ENCODE assay signal across 18 cellular contexts in genomic region chr2:135701442-135701841, GRCh38.
DNase-seq lines count a peak whose midpoint lies in the region; ATAC-seq, FAIRE-seq and TF ChIP-seq lines count a peak whose summit lies in the region.
"Had no signal": no experiment of that assay in that cellular context is flagged by ENCODE, and none has a peak within 500 bp of the region (broad histone marks: within the 10 kb centered on the region; RNA-seq: fewer than 3 reads in every experiment).

No MANE protein-coding gene starts in this region.

- no peak overlapping the region for H3K27ac Mint-ChIP-seq in stimulated activated naive CD8-positive, alpha-beta T cell treated with anti-CD3 and anti-CD28 coated beads, Interleukin-15, amount 100 ng/mL, for 72 hours

- POLR2A ChIA-PET in RWPE1 (lab: Yijun Ruan, JAX; ENCODE audit: low non-redundant PET): no interaction called here

- CTCF ChIA-PET in RWPE1 (lab: Yijun Ruan, JAX): no interaction called here

- peak; percentile 43 for ATAC-seq in stimulated activated naive CD8-positive, alpha-beta T cell treated with anti-CD3 and anti-CD28 coated beads, Interleukin-15, Interleukin-2, amounts not matched to agents 100 U/mL and 50 U/mL, for 24 hours
- ATAC-seq in stimulated activated naive CD8-positive, alpha-beta T cell treated with anti-CD3 and anti-CD28 coated beads, Interleukin-15, amount 100 ng/mL, for 72 hours: no peak
- no peak for ATAC-seq in HG03565 (IDR thresholded peaks at IDR 0.05; ENCODE audit: unreplicated experiment)
- ATAC-seq: gastroesophageal sphincter had no signal

- no peak for DNase-seq in stimulated activated naive CD8-positive, alpha-beta T cell treated with anti-CD3 and anti-CD28 coated beads, Interleukin-15, Interleukin-2, amounts not matched to agents 100 U/mL and 50 U/mL, for 24 hours
- DNase-seq in stimulated activated naive CD8-positive, alpha-beta T cell treated with anti-CD3 and anti-CD28 coated beads, Interleukin-15, amount 100 ng/mL, for 72 hours: no peak
- DNase-seq in RWPE1 (ENCODE audit: low spot score): peak; percentile 6
- DNase-seq in fibroblast of peridontal ligament (ENCODE audit: extremely low read depth): peak; percentile 81
- DNase-seq in urothelium cell line (ENCODE audit: low spot score): no peak
- no peak for DNase-seq in LoVo (ENCODE audit: low spot score)
- DNase-seq in NCI-H526 (lab: John Stamatoyannopoulos, UW): no peak
- DNase-seq: BE2C; DMS79 treated with DMSO at 0.1 percent for 48 hours; kidney; NCI-H2029 treated with DMSO at 0.1 percent for 48 hours; NK-92 treated with Interleukin-12 subunit alpha and Interleukin-12 subunit beta, amount 100 ng/mL, for 24 hours; SJCRH30; uterus had no signal

- H3K9me3 Mint-ChIP-seq in stimulated activated naive CD8-positive, alpha-beta T cell treated with anti-CD3 and anti-CD28 coated beads, Interleukin-15, amount 100 ng/mL, for 72 hours: no peaks in the 10 kb centered on the region

- H3K27me3 Mint-ChIP-seq in stimulated activated naive CD8-positive, alpha-beta T cell treated with anti-CD3 and anti-CD28 coated beads, Interleukin-15, amount 100 ng/mL, for 72 hours: no peaks in the 10 kb centered on the region

- peak; percentile 37 for FAIRE-seq in urothelium cell line (lab: Jason Lieb, UNC)
- FAIRE-seq: kidney had no signal

- no peak overlapping the region for H3K4me3 Mint-ChIP-seq in stimulated activated naive CD8-positive, alpha-beta T cell treated with anti-CD3 and anti-CD28 coated beads, Interleukin-15, amount 100 ng/mL, for 72 hours

- no peak overlapping the region for H3K27ac ChIP-seq in RWPE1
- H3K27ac ChIP-seq: coronary artery, gastroesophageal sphincter, KMS-11, SJCRH30, uterus had no signal

- no peak for TF ChIP-seq CTCF in RWPE1 (conservative IDR thresholded peaks at IDR 0.05; ENCODE audit: low read depth)

- H3K4me1 Mint-ChIP-seq in stimulated activated naive CD8-positive, alpha-beta T cell treated with anti-CD3 and anti-CD28 coated beads, Interleukin-15, amount 100 ng/mL, for 72 hours: no peaks in the 10 kb centered on the region

Comparison
In these comparisons a context has a peak if more than half of its experiments do, and no peak if none do; other contexts are left out.
1. DNase-seq: peak in RWPE1 (single experiment) and fibroblast of peridontal ligament (single experiment); none in stimulated activated naive CD8-positive, alpha-beta T cell treated with anti-CD3 and anti-CD28 coated beads, Interleukin-15, Interleukin-2, amounts not matched to agents 100 U/mL and 50 U/mL, for 24 hours (single experiment), stimulated activated naive CD8-positive, alpha-beta T cell treated with anti-CD3 and anti-CD28 coated beads, Interleukin-15, amount 100 ng/mL, for 72 hours (0 of 2), urothelium cell line (single experiment), LoVo (single experiment) and NCI-H526 (0 of 2).